24 cellular contexts compared by ENCODE assay signal in the genomic region with DNA sequence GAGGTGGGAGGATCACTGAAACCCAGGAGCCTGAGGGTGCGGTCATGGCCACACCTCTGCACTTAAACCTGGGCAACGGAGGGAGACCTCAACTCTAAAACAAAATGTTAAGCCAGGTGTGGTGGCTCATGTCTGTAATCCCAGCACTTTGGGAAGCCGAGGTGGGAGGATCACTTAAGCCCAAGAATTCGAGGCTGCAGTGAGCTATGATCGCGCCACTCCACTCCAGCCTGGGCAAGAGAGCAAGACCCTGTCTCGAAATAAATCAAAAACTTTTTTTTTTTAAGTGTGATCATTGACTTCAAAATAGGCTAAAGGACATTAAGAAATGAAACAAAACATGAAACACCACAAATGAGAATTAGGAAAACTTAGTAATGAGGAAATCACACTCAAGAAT. TPM values are rescaled to one million over a fixed set of nuclear protein-coding genes. Genes with fewer than 3 reads are reported as not detected.
A peak's percentile ranks its signal among the peaks of the same experiment; 100 is the strongest.
DNase-seq lines count a peak whose midpoint lies in the region; ATAC-seq and TF ChIP-seq lines count a peak whose summit lies in the region.
"Had no signal": no experiment of that assay in that cellular context is flagged by ENCODE, and none has a peak within 500 bp of the region (broad histone marks: within the 10 kb centered on the region; RNA-seq: fewer than 3 reads in every experiment).

No MANE protein-coding gene starts in this region.

- peaks cover 6 to 38% (median 12%) of the 10 kb centered on the region in 11 experiments; a peak in 15 of 22 replicates for H4K20me1 ChIP-seq in BLaER1 treated with 17β-estradiol and CSF1 and Interleukin-3, amounts not matched to agents 10 nM and 100 nM
- H4K20me1 ChIP-seq in neural progenitor cell (ENCODE audit: low read depth), result no peaks in the 10 kb centered on the region

- POLR2A ChIA-PET in HEK293 (lab: Yijun Ruan, JAX), result no interaction called here

- H3K36me3 Mint-ChIP-seq in neural progenitor cell (peaks cover 38% of the 10 kb centered on the region), T-helper 17 cell (ENCODE audit: low read depth) (peaks cover 16% of the 10 kb centered on the region)

- H3K9me3 ChIP-seq in BLaER1 treated with 17β-estradiol and CSF1 and Interleukin-3, amounts not matched to agents 10 nM and 100 nM (replicated peaks in 1 of 11), result no peaks in the 10 kb centered on the region
- no peaks in the 10 kb centered on the region for H3K9me3 ChIP-seq in HEK293 (ENCODE audit: control insufficient read depth, insufficient read depth, low read depth, low read length)
- no peaks in the 10 kb centered on the region for H3K9me3 ChIP-seq in esophagus muscularis mucosa
- no peaks in the 10 kb centered on the region for H3K9me3 ChIP-seq in neural progenitor cell (ENCODE audit: low read depth)
- H3K9me3 ChIP-seq in T-helper 17 cell (ENCODE audit: control insufficient read depth, low read length, poor library complexity, severe bottlenecking), result no peaks in the 10 kb centered on the region
- H3K9me3 ChIP-seq: BLaER1, Caco-2, SK-N-SH had no signal

- no peak for TF ChIP-seq EP300 in esophagus muscularis mucosa (IDR thresholded peaks at IDR 0.05)

- CTCF ChIA-PET in HEK293 (lab: Yijun Ruan, JAX), result interaction anchor here (0.6 kb wide), 1 partner anchor 107 kb away, joined by 3 read pairs; no protein-coding TSS in a partner anchor

- H3K4me3 ChIP-seq in BLaER1 treated with 17β-estradiol and CSF1 and Interleukin-3, amounts not matched to agents 10 nM and 100 nM, result no peak overlapping the region
- H3K4me3 ChIP-seq in HEK293 (ENCODE audit: low read depth, low read length), result no peak overlapping the region
- no peak overlapping the region for H3K4me3 ChIP-seq in esophagus muscularis mucosa
- no peak overlapping the region for H3K4me3 ChIP-seq in neural progenitor cell
- H3K4me3 ChIP-seq: BLaER1, GM12878 had no signal

- H3K27ac Mint-ChIP-seq in neural progenitor cell (peak overlapping the region; percentile 38), T-helper 17 cell (no peak overlapping the region)
- H3K27ac Mint-ChIP-seq: CD4-positive, alpha-beta memory T cell had no signal

- H3F3A ChIP-seq in neural progenitor cell (ENCODE audit: low read depth), result peaks cover 33% of the 10 kb centered on the region

- in situ Hi-C loops in KBM-7 (cut with MboI; ENCODE audit: low pct_unique_long_range_greater_than_20kb, low sequenced_read_pairs), result no loop called here

- TF ChIP-seq POLR2A in esophagus muscularis mucosa (IDR thresholded peaks at IDR 0.05; ENCODE audit: low read depth), result no peak

- H3K9ac ChIP-seq in BLaER1 treated with 17β-estradiol and CSF1 and Interleukin-3, amounts not matched to agents 10 nM and 100 nM, result 0 out of 22 replicates have a peak overlapping the region, but pooled peaks of 1 of the 11 experiments have one; percentile 46
- no peak overlapping the region for H3K9ac ChIP-seq in neural progenitor cell
- H3K9ac ChIP-seq: KMS-11, SK-N-SH had no signal

- H3K4me1 ChIP-seq in BLaER1 treated with 17β-estradiol and CSF1 and Interleukin-3, amounts not matched to agents 10 nM and 100 nM, result peaks cover 0 to 39% (median 30%) of the 10 kb centered on the region in 10 experiments; a peak in 18 of 20 replicates
- no peaks in the 10 kb centered on the region for H3K4me1 ChIP-seq in HEK293 (ENCODE audit: control insufficient read depth, insufficient read depth, low read length)
- no peaks in the 10 kb centered on the region for H3K4me1 ChIP-seq in esophagus muscularis mucosa
- H3K4me1 ChIP-seq in neural progenitor cell, result peaks cover 14% of the 10 kb centered on the region
- H3K4me1 ChIP-seq: Caco-2 had no signal

- H3K4me3 Mint-ChIP-seq in neural progenitor cell (peak overlapping the region; percentile 70), T-helper 17 cell (no peak overlapping the region)

- no peak for ATAC-seq in stimulated activated naive CD8-positive, alpha-beta T cell treated with anti-CD3 and anti-CD28 coated beads, Interleukin-15, Interleukin-2, amounts not matched to agents 100 U/mL and 50 U/mL, for 24 hours
- ATAC-seq in T-helper 17 cell, result no peak
- ATAC-seq: GM12878, PC-3 had no signal

- H3K27me3 Mint-ChIP-seq in neural progenitor cell (ENCODE audit: insufficient read depth, low read depth), result no peaks in the 10 kb centered on the region
- H3K27me3 Mint-ChIP-seq in T-helper 17 cell, result no peaks in the 10 kb centered on the region
- H3K27me3 Mint-ChIP-seq: CD4-positive, alpha-beta memory T cell had no signal

- TF ChIP-seq CTCF in HEK293 (tag by site-specific recombination; IDR thresholded peaks at IDR 0.05) (no peak), esophagus muscularis mucosa (IDR thresholded peaks at IDR 0.05) (no peak), neural progenitor cell (IDR thresholded peaks at IDR 0.05) (no peak)

- peaks cover 50 to 100% (median 82%) of the 10 kb centered on the region in 11 experiments for H3K36me3 ChIP-seq in BLaER1 treated with 17β-estradiol and CSF1 and Interleukin-3, amounts not matched to agents 10 nM and 100 nM
- H3K36me3 ChIP-seq in HEK293 (ENCODE audit: control insufficient read depth in 2 of 2, insufficient read depth in 1 of 2, low read length in 2 of 2) (peaks cover 7 to 43% of the 10 kb centered on the region in 2 experiments; a peak in 2 of 3 replicates), esophagus muscularis mucosa (peaks cover 4 to 80% (median 39%) of the 10 kb centered on the region in 4 donors), neural progenitor cell (peaks cover 3% of the 10 kb centered on the region)

- WGBS in esophagus muscularis mucosa, result 90% methylated on average over 7 of the region's 7 CpGs

- peaks cover 10% of the 10 kb centered on the region for H3K9me3 Mint-ChIP-seq in neural progenitor cell
- H3K9me3 Mint-ChIP-seq: CD4-positive, alpha-beta memory T cell had no signal

- intact Hi-C loops in esophagus muscularis mucosa (cut with DNase I), result no loop called here

- DNase-seq in esophagus muscularis mucosa (ENCODE audit: extremely low spot score), result peak; percentile 10
- DNase-seq in neural progenitor cell (ENCODE audit: low spot score), result no peak
- no peak for DNase-seq in stimulated activated naive CD8-positive, alpha-beta T cell treated with anti-CD3 and anti-CD28 coated beads, Interleukin-15, Interleukin-2, amounts not matched to agents 100 U/mL and 50 U/mL, for 24 hours
- DNase-seq in T-helper 17 cell, result no peak
- DNase-seq in KBM-7, result no peak
- DNase-seq in NCI-H446 (lab: John Stamatoyannopoulos, UW), result no peak
- DNase-seq: Caco-2; CD4-positive, alpha-beta memory T cell; GDM1; IMR-90; MM.1S; NCI-H2081; NCI-H2171 treated with DMSO at 0.1 percent for 48 hours; NCI-H524; NCI-H774; NK-92 treated with Interleukin-12 subunit alpha and Interleukin-12 subunit beta, amount 100 ng/mL, for 24 hours; PC-3; SK-N-SH; SW 1271 had no signal

- no peak overlapping the region for H2AFZ ChIP-seq in neural progenitor cell (replicated peaks)

- H3K4me2 ChIP-seq in BLaER1 treated with 17β-estradiol and CSF1 and Interleukin-3, amounts not matched to agents 10 nM and 100 nM, result peak overlapping the region in 8 of 11 experiments; percentile 24 to 68 (median 62); a peak in 5 of 22 replicates
- H3K4me2 ChIP-seq in neural progenitor cell, result no peak overlapping the region
- H3K4me2 ChIP-seq: KMS-11, SK-N-SH had no signal

- peak overlapping the region in 4 of 11 experiments; percentile 22 to 50 (median 41); a peak in 4 of 22 replicates for H3K27ac ChIP-seq in BLaER1 treated with 17β-estradiol and CSF1 and Interleukin-3, amounts not matched to agents 10 nM and 100 nM
- H3K27ac ChIP-seq in HEK293 (ENCODE audit: extremely low read depth, low read depth, low read length), result no peak overlapping the region
- no peak overlapping the region for H3K27ac ChIP-seq in esophagus muscularis mucosa (replicated peaks in 1 of 4)
- H3K27ac ChIP-seq in neural progenitor cell, result peak overlapping the region; percentile 88
- H3K27ac ChIP-seq: BLaER1, KMS-11 had no signal

- H3K27me3 ChIP-seq in BLaER1 treated with 17β-estradiol and CSF1 and Interleukin-3, amounts not matched to agents 10 nM and 100 nM, result no peaks in the 10 kb centered on the region
- no peaks in the 10 kb centered on the region for H3K27me3 ChIP-seq in esophagus muscularis mucosa
- H3K27me3 ChIP-seq in neural progenitor cell, result no peaks in the 10 kb centered on the region
- H3K27me3 ChIP-seq: BLaER1 had no signal

- peaks cover 37% of the 10 kb centered on the region for H3K79me2 ChIP-seq in neural progenitor cell (ENCODE audit: low read depth)

- H3K4me1 Mint-ChIP-seq in neural progenitor cell (peaks cover 26% of the 10 kb centered on the region), T-helper 17 cell (peaks cover 11% of the 10 kb centered on the region)

TF ChIP-seq in HEK293, 187 proteins besides CTCF, POLR2A, EP300 and RAD21:
- TF ChIP-seq KLF1 (tag by site-specific recombination; IDR thresholded peaks at IDR 0.05) (peak; percentile 37; the same call in 1 of the 2 replicates), ZNF121 (tag by site-specific recombination; IDR thresholded peaks at IDR 0.05) (peak; percentile 75), ZNF677 (tag by site-specific recombination; IDR thresholded peaks at IDR 0.05) (no peak)

RNA-seq across cellular contexts. Expression of a gene that starts 16.3 kb away (rescaled TPM):
- 10 to 100 TPM in 2 of 4 donors, 1 to 10 TPM in 2; 6.9 to 26.2 (median 11.0) TPM for total RNA-seq in esophagus muscularis mucosa
- total RNA-seq in neural progenitor cell (ENCODE audit: low replicate concordance), result 0.22 and 0.43 TPM in 2 replicates
- under 1 TPM; 0.21 to 0.94 TPM for total RNA-seq in T-helper 17 cell

RNA-seq across cellular contexts. Expression of a gene that starts 20.9 kb away (rescaled TPM):
- total RNA-seq in esophagus muscularis mucosa (10 to 100 TPM; 13.6 to 32.5 (median 24.5) TPM), neural progenitor cell (ENCODE audit: low replicate concordance) (17.4 and 23.8 TPM in 2 replicates), T-helper 17 cell (10 to 100 TPM; 12.8 to 15.2 TPM)
